Comparison of ENCODE assay signal across 22 cellular contexts in genomic region chr14:95163132-95163531, GRCh38.
"Had no signal": no experiment of that assay in that cellular context is flagged by ENCODE, and none has a peak within 500 bp of the region (broad histone marks: within the 10 kb centered on the region; RNA-seq: fewer than 3 reads in every experiment).

No MANE protein-coding gene starts in this region.

- H3K27ac Mint-ChIP-seq: activated naive CD8-positive, alpha-beta T cell; activated T-cell treated with anti-CD3 and anti-CD28 coated beads, Interleukin-2, amount 50 U/mL, for 24 hours; activated T-helper 17 cell treated with anti-CD3 and anti-CD28 coated beads, Interleukin-2, amount 50 U/mL, for 72 hours; T-helper 1 cell treated with Interleukin-12 subunit alpha and Interleukin-12 subunit beta and Interleukin-4 antibody, amounts not matched to agents 30 μg/mL and 1 μg/mL, for 36 hours had no signal

- H3K27ac ChIP-seq: pancreas, psoas muscle, right atrium auricular region, WERI-Rb-1 had no signal

- H3K9me3 ChIP-seq: pancreas, psoas muscle, right atrium auricular region had no signal

- H3K36me3 ChIP-seq: pancreas, right atrium auricular region, upper lobe of left lung, WERI-Rb-1 had no signal

- H3K4me3 Mint-ChIP-seq: activated naive CD8-positive, alpha-beta T cell; activated T-cell treated with anti-CD3 and anti-CD28 coated beads, Interleukin-2, amount 50 U/mL, for 24 hours; activated T-helper 17 cell treated with anti-CD3 and anti-CD28 coated beads, Interleukin-2, amount 50 U/mL, for 72 hours; central memory CD8-positive, alpha-beta T cell; natural killer cell treated with Interleukin-12 subunit alpha and Interleukin-12 subunit beta and Interleukin-15 and Interleukin-18, amount 100 ng/mL, for 72 hours; T-helper 1 cell treated with Interleukin-12 subunit alpha and Interleukin-12 subunit beta and Interleukin-4 antibody, amounts not matched to agents 30 μg/mL and 1 μg/mL, for 36 hours had no signal

- H3K27me3 ChIP-seq: pancreas, right atrium auricular region, upper lobe of left lung had no signal

- H3K27me3 Mint-ChIP-seq: activated naive CD8-positive, alpha-beta T cell; activated T-cell treated with anti-CD3 and anti-CD28 coated beads, Interleukin-2, amount 50 U/mL, for 24 hours; activated T-helper 17 cell treated with anti-CD3 and anti-CD28 coated beads, Interleukin-2, amount 50 U/mL, for 72 hours; central memory CD8-positive, alpha-beta T cell; natural killer cell treated with Interleukin-12 subunit alpha and Interleukin-12 subunit beta and Interleukin-15 and Interleukin-18, amount 100 ng/mL, for 72 hours had no signal

- H3K4me3 ChIP-seq: coronary artery, lung, pancreas, psoas muscle, right atrium auricular region, upper lobe of left lung had no signal

- ATAC-seq: activated T-helper 17 cell treated with anti-CD3 and anti-CD28 coated beads, Interleukin-2, amount 50 U/mL, for 72 hours; left colon; natural killer cell treated with Interleukin-12 subunit alpha and Interleukin-12 subunit beta and Interleukin-15 and Interleukin-18, amount 100 ng/mL, for 72 hours; psoas muscle; stimulated activated naive CD8-positive, alpha-beta T cell treated with anti-CD3 and anti-CD28 coated beads, Interleukin-15, Interleukin-2, amounts not matched to agents 100 U/mL and 50 U/mL, for 24 hours had no signal

- DNase-seq: activated CD4-positive, alpha-beta T cell treated with anti-CD3 and anti-CD28 coated beads for 1 hour; activated CD8-positive, alpha-beta memory T cell treated with anti-CD3 and anti-CD28 coated beads for 24 hours; activated CD8-positive, alpha-beta memory T cell treated with anti-CD3 and anti-CD28 coated beads, Interleukin-2, amount 50 U/mL, for 4 hours; activated naive CD4-positive, alpha-beta T cell; activated T-cell treated with anti-CD3 and anti-CD28 coated beads, Interleukin-2, amount 50 U/mL, for 24 hours; left colon; midbrain; pancreas; psoas muscle; stimulated activated CD4-positive, alpha-beta T cell treated with anti-CD3 and anti-CD28 coated beads, Interleukin-12 subunit alpha, Interleukin-12 subunit beta, amount 100 ng/mL, for 4 hours; stimulated activated CD4-positive, alpha-beta T cell treated with anti-CD3 and anti-CD28 coated beads, Interleukin-4, amount 100 ng/mL, for 4 hours; stimulated activated naive CD8-positive, alpha-beta T cell treated with anti-CD3 and anti-CD28 coated beads, Interleukin-15, Interleukin-2, amounts not matched to agents 100 U/mL and 50 U/mL, for 24 hours; upper lobe of left lung; WERI-Rb-1 had no signal
